In the genomic region with DNA sequence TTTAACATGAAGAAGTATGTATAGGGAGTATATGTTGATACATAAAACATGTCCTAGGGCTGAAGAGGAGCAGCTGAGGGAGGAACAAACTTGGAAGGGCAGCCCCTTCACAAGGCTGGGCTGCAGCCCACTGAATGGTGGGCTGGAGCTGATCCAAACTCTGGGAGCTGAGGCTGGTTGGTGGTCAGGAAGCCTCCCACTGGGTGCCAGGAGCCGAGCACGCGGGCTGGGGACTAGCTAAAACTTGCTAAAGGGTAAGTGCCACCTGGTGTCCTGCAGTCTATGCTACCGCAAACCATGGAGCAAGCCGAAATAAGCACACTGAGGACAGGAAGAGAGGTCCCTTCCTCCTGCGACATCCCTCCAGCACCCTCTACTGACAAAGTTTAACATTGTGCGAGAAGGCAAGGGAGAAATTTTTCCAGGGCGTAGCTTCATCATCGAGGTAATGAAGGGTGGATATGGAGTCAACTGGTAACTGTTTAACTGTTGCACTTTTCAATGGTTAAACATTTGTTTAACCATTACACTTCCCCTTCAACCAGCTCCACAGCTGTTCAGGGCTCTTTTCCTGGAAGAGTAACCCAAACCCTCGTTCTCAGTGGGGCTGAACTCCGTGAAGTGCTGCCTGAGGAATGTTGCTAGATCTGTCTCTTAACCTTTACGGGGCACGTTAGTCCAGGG, we compare ENCODE assay signal across 13 cellular contexts. TPM values are rescaled to one million over a fixed set of nuclear protein-coding genes. Genes with fewer than 3 reads are reported as not detected.
DNase-seq lines count a peak whose midpoint lies in the region; ATAC-seq, FAIRE-seq and TF ChIP-seq lines count a peak whose summit lies in the region.
"Had no signal": no experiment of that assay in that cellular context is flagged by ENCODE, and none has a peak within 500 bp of the region (broad histone marks: within the 10 kb centered on the region; RNA-seq: fewer than 3 reads in every experiment).

No MANE protein-coding gene starts in this region.

- H3K9me3 ChIP-seq in PC-3 (ENCODE audit: low read length) = no peaks in the 10 kb centered on the region
- H3K9me3 ChIP-seq in keratinocyte (ENCODE audit: control insufficient read depth, low read depth, low read length) = no peaks in the 10 kb centered on the region
- H3K9me3 ChIP-seq in spleen = peaks cover 0 to 4% (median 0%) of the 10 kb centered on the region in 8 donors
- H3K9me3 ChIP-seq: stomach had no signal

- no peak for TF ChIP-seq POLR2A in spleen (IDR thresholded peaks at IDR 0.05)

- no peaks in the 10 kb centered on the region for H3K4me1 ChIP-seq in PC-3 (ENCODE audit: insufficient read depth, low read length)
- no peaks in the 10 kb centered on the region for H3K4me1 ChIP-seq in keratinocyte (ENCODE audit: control insufficient read depth, extremely low read depth, insufficient read depth, low read length)
- H3K4me1 ChIP-seq in spleen = no peaks in the 10 kb centered on the region
- H3K4me1 ChIP-seq: stomach had no signal

- ATAC-seq in PC-3 (no peak), HG03571 (IDR thresholded peaks at IDR 0.05; ENCODE audit: unreplicated experiment) (no peak)

- FAIRE-seq in keratinocyte (lab: Jason Lieb, UNC) = no peak

- 84 to 94% (median 94%) methylated on average over 13 of the region's 13 CpGs for whole genome bisulfite sequencing in spleen, 5 donors

- CTCF ChIA-PET in PC-3 (lab: Charles Lee) = no interaction called here

- H3K9me2 ChIP-seq in PC-3 (replicated peaks; ENCODE audit: low read length) = no peaks in the 10 kb centered on the region

- no TSS peak for BruUV-seq in PC-3 (replicated peaks; lab: Mats Ljungman, UMichigan)

- H3K4me2 ChIP-seq in PC-3 (ENCODE audit: low read length) = no peak overlapping the region
- H3K4me2 ChIP-seq in keratinocyte (ENCODE audit: control insufficient read depth, extremely low read depth, insufficient read depth, low read depth, low read length) = no peak overlapping the region

- H3K36me3 ChIP-seq in PC-3 (ENCODE audit: low read depth, low read length) (no peaks in the 10 kb centered on the region), keratinocyte (ENCODE audit: control insufficient read depth in 2 of 2, extremely low read depth in 1 of 2, insufficient read depth in 2 of 2, low read length in 2 of 2) (no peaks in the 10 kb centered on the region), spleen (no peaks in the 10 kb centered on the region)
- H3K36me3 ChIP-seq: stomach had no signal

- POLR2A ChIA-PET in PC-3 (lab: Charles Lee; ENCODE audit: unreplicated experiment) = interaction anchor here (1.0 kb wide), 1 partner anchor 1591 kb away, joined by 4 read pairs; no protein-coding TSS in a partner anchor

- peaks cover 13% of the 10 kb centered on the region; the same call in 1 of the 2 replicates for H3K27me3 ChIP-seq in PC-3 (ENCODE audit: low read length)
- H3K27me3 ChIP-seq in keratinocyte (ENCODE audit: control insufficient read depth, extremely low read depth, insufficient read depth, low read length) = no peaks in the 10 kb centered on the region
- H3K27me3 ChIP-seq in dorsolateral prefrontal cortex = no peaks in the 10 kb centered on the region
- no peaks in the 10 kb centered on the region for H3K27me3 ChIP-seq in spleen (replicated peaks in 1 of 7)
- H3K27me3 ChIP-seq: stomach had no signal

- H3K9ac ChIP-seq in PC-3 (ENCODE audit: low read length) = no peak overlapping the region
- no peak overlapping the region for H3K9ac ChIP-seq in keratinocyte (ENCODE audit: control insufficient read depth, extremely low read depth, insufficient read depth, low read length)

- H3K9me1 ChIP-seq in keratinocyte (ENCODE audit: control insufficient read depth, extremely low read depth, insufficient read depth, low read length) = no peaks in the 10 kb centered on the region

- no peaks in the 10 kb centered on the region for H4K20me1 ChIP-seq in PC-3 (ENCODE audit: low read length)
- H4K20me1 ChIP-seq in keratinocyte (ENCODE audit: control insufficient read depth, extremely low read depth, insufficient read depth, low read length) = no peaks in the 10 kb centered on the region

- intact Hi-C loops in PC-3 (cut with micrococcal nuclease) = no loop called here
- intact Hi-C loops in dorsolateral prefrontal cortex (cut with DNase I) = no loop called here
- intact Hi-C loops in spleen (cut with DNase I; ENCODE audit: low total_unique reads) = no loop called here

- H3K4me3 ChIP-seq in PC-3 (ENCODE audit: low read length) = no peak overlapping the region
- no peak overlapping the region for H3K4me3 ChIP-seq in keratinocyte (ENCODE audit: control insufficient read depth in 2 of 3, extremely low read depth in 1 of 3, insufficient read depth in 2 of 3, low read depth in 1 of 3, low read length in 3 of 3)
- H3K4me3 ChIP-seq in dorsolateral prefrontal cortex = no peak overlapping the region
- H3K4me3 ChIP-seq in spleen = no peak overlapping the region
- H3K4me3 ChIP-seq: stomach had no signal

- TF ChIP-seq CTCF in 22Rv1 (IDR thresholded peaks at IDR 0.05) (0 out of 2 replicates have a peak, but pooled peaks have one; percentile 12), GM12874 (IDR thresholded peaks at IDR 0.05; ENCODE audit: insufficient read depth, low read depth, low read length) (0 out of 2 replicates have a peak, but pooled peaks have one; percentile 5), PC-3 (conservative IDR thresholded peaks at IDR 0.05; ENCODE audit: low read depth, low read length) (peak; percentile 52), keratinocyte (optimal IDR thresholded peaks at IDR 0.05 in 1 of 3, IDR thresholded peaks at IDR 0.05 in 1 of 3, conservative IDR thresholded peaks at IDR 0.05 in 1 of 3; ENCODE audit: extremely low read depth in 1 of 3, insufficient read depth in 2 of 3, low read length in 3 of 3) (peak in 2 of 3 experiments; percentile 19 to 48), dorsolateral prefrontal cortex (IDR thresholded peaks at IDR 0.05 in 54 of 56, conservative IDR thresholded peaks at IDR 0.05 in 2 of 56; ENCODE audit: low read depth in 1 of 56, partially characterized antibody in 56 of 56) (no peak), spleen (IDR thresholded peaks at IDR 0.05 in 8 of 11, conservative IDR thresholded peaks at IDR 0.05 in 3 of 11) (no peak)

- H2AFZ ChIP-seq in PC-3 (ENCODE audit: low read length) (no peak overlapping the region), keratinocyte (ENCODE audit: control insufficient read depth, low read length) (no peak overlapping the region)

- no peaks in the 10 kb centered on the region for H3F3A ChIP-seq in PC-3 (ENCODE audit: low read length, unreplicated experiment)

- peak; percentile 16 for DNase-seq in PC-3
- DNase-seq in keratinocyte (ENCODE audit: low read depth, low spot score) = no peak
- no peak for DNase-seq in dorsolateral prefrontal cortex
- no peak for DNase-seq in T-helper 2 cell
- DNase-seq in spleen = no peak
- DNase-seq: activated naive CD4-positive, alpha-beta T cell treated with anti-CD3 and anti-CD28 coated beads, Interleukin-2, amount 10 ng/mL, durations not matched to agents 7 days and 5 days; immature natural killer cell; MM.1S; NK-92 treated with Interleukin-12 subunit alpha and Interleukin-12 subunit beta, amount 100 ng/mL, for 24 hours; stomach had no signal

- no peaks in the 10 kb centered on the region for H3K79me2 ChIP-seq in PC-3 (ENCODE audit: low read length)
- no peaks in the 10 kb centered on the region for H3K79me2 ChIP-seq in keratinocyte (ENCODE audit: control insufficient read depth, insufficient read depth, low read length)

- dilution Hi-C loops in keratinocyte (cut with MboI; ENCODE audit: extremely low pct_ligation_motif_present, low sequenced_read_pairs) = no loop called here

- no peak overlapping the region for H3K27ac ChIP-seq in 22Rv1
- H3K27ac ChIP-seq in PC-3 (ENCODE audit: low read length) = no peak overlapping the region
- H3K27ac ChIP-seq in keratinocyte (ENCODE audit: control insufficient read depth, insufficient read depth, low read length) = no peak overlapping the region
- no peak overlapping the region for H3K27ac ChIP-seq in dorsolateral prefrontal cortex
- H3K27ac ChIP-seq in spleen = no peak overlapping the region
- H3K27ac ChIP-seq: stomach had no signal

RNA-seq across cellular contexts. Expression of gene EGLN3, which starts 42.2 kb away (rescaled TPM):
- total RNA-seq in PC-3 (2014; rRNA removed) (2.8 and 3.2 TPM in 2 replicates), dorsolateral prefrontal cortex (10 to 100 TPM; 20.5 to 69.6 (median 37.7) TPM), spleen (10 to 100 TPM in 2 of 7 donors, 1 to 10 TPM in 5; 4.2 to 21.5 (median 8.8) TPM)
- polyA plus RNA-seq in keratinocyte (4.7 to 13.3 TPM (median 9.3 TPM) in 3 replicates), spleen (1 to 10 TPM; 4.0 to 9.0 (median 4.8) TPM)
- polyA plus RNA-seq in keratinocyte (2011; ENCODE audit: low read depth) = 20.2 TPM
- 5.8 and 12.4 TPM in 2 replicates for polyA plus RNA-seq in keratinocyte (2011; cell fraction: cytosol; rRNA removed)
- polyA plus RNA-seq in keratinocyte (2011; cell fraction: nucleus; rRNA removed) = 11.6 and 12.3 TPM in 2 replicates
- 4.2 and 58.5 TPM in 2 replicates for polyA plus RNA-seq in keratinocyte (2012; ENCODE audit: low replicate concordance)
- 5.2 to 16.4 TPM (median 12.8 TPM) in 3 replicates for polyA minus RNA-seq in keratinocyte
- polyA minus RNA-seq in keratinocyte (2011; cell fraction: cytosol; rRNA and poly(A)+ RNA removed) = 9.8 TPM
- 7.4 and 9.8 TPM in 2 replicates for polyA minus RNA-seq in keratinocyte (2011; cell fraction: nucleus; rRNA and poly(A)+ RNA removed)

Comparison
In these comparisons a context has a peak if more than half of its experiments do, and no peak if none do; other contexts are left out.
1. CTCF ChIP-seq: peak in 22Rv1 (single experiment), GM12874 (single experiment), PC-3 (single experiment) and keratinocyte (2 of 3); none in dorsolateral prefrontal cortex (0 of 56) and spleen (0 of 11).